Comparison of ENCODE assay signal across 24 cellular contexts in the genomic region with DNA sequence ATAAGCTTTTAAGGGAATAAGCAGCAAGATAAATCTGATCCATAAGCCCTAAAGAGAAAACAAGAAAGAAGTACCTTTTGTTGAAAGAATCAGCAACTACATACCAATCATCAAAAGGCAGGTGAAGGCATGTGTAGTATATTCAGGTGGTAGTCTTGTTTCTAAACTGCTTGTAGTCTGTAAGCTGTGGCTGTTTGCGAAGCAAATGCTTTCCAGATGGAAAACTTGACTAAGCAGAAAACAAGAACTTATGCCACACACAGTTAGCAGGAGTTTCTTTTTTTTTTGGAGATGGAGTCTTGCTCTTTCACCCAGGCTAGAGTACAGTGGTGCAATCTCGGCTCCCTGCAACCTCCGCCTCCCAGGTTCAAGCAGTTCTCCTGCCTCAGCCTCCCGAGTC. TPM values are rescaled to one million over a fixed set of nuclear protein-coding genes. Genes with fewer than 3 reads are reported as not detected.
DNase-seq lines count a peak whose midpoint lies in the region; ATAC-seq, FAIRE-seq and TF ChIP-seq lines count a peak whose summit lies in the region.
"Had no signal": no experiment of that assay in that cellular context is flagged by ENCODE, and none has a peak within 500 bp of the region (broad histone marks: within the 10 kb centered on the region; RNA-seq: fewer than 3 reads in every experiment).

No MANE protein-coding gene starts in this region.

- ATAC-seq in HG02970 (IDR thresholded peaks at IDR 0.05; ENCODE audit: low FRiP score, unreplicated experiment): no peak
- ATAC-seq: CD8-positive, alpha-beta T cell had no signal

- peak overlapping the region; percentile 31 for H3K4me2 ChIP-seq in keratinocyte (ENCODE audit: control insufficient read depth, extremely low read depth, insufficient read depth, low read depth, low read length)

- H3K4me3 ChIP-seq in adipocyte (ENCODE audit: low read length) (no peak overlapping the region), fibroblast of mammary gland (ENCODE audit: control insufficient read depth, low read depth, low read length) (no peak overlapping the region), keratinocyte (ENCODE audit: control insufficient read depth in 2 of 3, extremely low read depth in 1 of 3, insufficient read depth in 2 of 3, low read depth in 1 of 3, low read length in 3 of 3) (no peak overlapping the region)

- H3K27ac ChIP-seq in keratinocyte (ENCODE audit: control insufficient read depth, insufficient read depth, low read length): peak overlapping the region; percentile 36
- H3K27ac ChIP-seq: C4-2B had no signal

- H3K27me3 ChIP-seq in adipocyte (replicated peaks; ENCODE audit: control insufficient read depth, insufficient read depth, low read length) (no peaks in the 10 kb centered on the region), keratinocyte (ENCODE audit: control insufficient read depth, extremely low read depth, insufficient read depth, low read length) (no peaks in the 10 kb centered on the region)

- DNase-seq in GM03348 (ENCODE audit: low spot score) (peak; percentile 25), adipocyte (ENCODE audit: low read depth) (peak; percentile 34), fibroblast of mammary gland (ENCODE audit: low read depth) (peak; percentile 39), keratinocyte (ENCODE audit: low read depth, low spot score) (no peak), GOT3 (lab: John Stamatoyannopoulos, UW) (no peak), NCI-H2171 (lab: John Stamatoyannopoulos, UW) (no peak), NCI-H526 treated with DMSO at 0.1 percent for 48 hours (lab: John Stamatoyannopoulos, UW) (no peak)
- DNase-seq: CD8-positive, alpha-beta T cell; DMS 273 treated with DMSO at 0.1 percent for 48 hours; DMS79 treated with DMSO at 0.1 percent for 48 hours; GF-D8; H9; IMR-90; NCI-H1092 treated with DMSO at 0.1 percent for 48 hours; NCI-H146; NCI-H2029; NCI-H69; RPMI8226; SHP77; T-helper 1 cell had no signal

- no peak for FAIRE-seq in keratinocyte (lab: Jason Lieb, UNC)
- FAIRE-seq: A204.1, GM12892 had no signal

- H3K4me1 ChIP-seq in adipocyte (ENCODE audit: control insufficient read depth, insufficient read depth, low read length) (peaks cover 21% of the 10 kb centered on the region), keratinocyte (ENCODE audit: control insufficient read depth, extremely low read depth, insufficient read depth, low read length) (peaks cover 15% of the 10 kb centered on the region)

- no peaks in the 10 kb centered on the region for H3K9me1 ChIP-seq in keratinocyte (ENCODE audit: control insufficient read depth, extremely low read depth, insufficient read depth, low read length)

- H3K79me2 ChIP-seq in keratinocyte (ENCODE audit: control insufficient read depth, insufficient read depth, low read length): peaks cover 98% of the 10 kb centered on the region

- no peaks in the 10 kb centered on the region for H3K9me3 ChIP-seq in adipocyte (ENCODE audit: control insufficient read depth, low read length)
- H3K9me3 ChIP-seq in keratinocyte (ENCODE audit: control insufficient read depth, low read depth, low read length): no peaks in the 10 kb centered on the region

- TF ChIP-seq CTCF in fibroblast of mammary gland (conservative IDR thresholded peaks at IDR 0.05; ENCODE audit: control insufficient read depth, insufficient read depth, low read depth, low read length) (no peak), keratinocyte (optimal IDR thresholded peaks at IDR 0.05 in 1 of 3, IDR thresholded peaks at IDR 0.05 in 1 of 3, conservative IDR thresholded peaks at IDR 0.05 in 1 of 3; ENCODE audit: extremely low read depth in 1 of 3, insufficient read depth in 2 of 3, low read length in 3 of 3) (no peak)

- dilution Hi-C loops in keratinocyte (cut with MboI; ENCODE audit: extremely low pct_ligation_motif_present, low sequenced_read_pairs): no loop called here

- H3K36me3 ChIP-seq in adipocyte (ENCODE audit: control insufficient read depth, insufficient read depth, low read length, severe bottlenecking) (no peaks in the 10 kb centered on the region), keratinocyte (ENCODE audit: control insufficient read depth in 2 of 2, extremely low read depth in 1 of 2, insufficient read depth in 2 of 2, low read length in 2 of 2) (peaks cover 0 to 4% of the 10 kb centered on the region in 2 experiments)

- H2AFZ ChIP-seq in keratinocyte (ENCODE audit: control insufficient read depth, low read length): no peak overlapping the region

- H3K9ac ChIP-seq in adipocyte (ENCODE audit: low read length) (no peak overlapping the region), keratinocyte (ENCODE audit: control insufficient read depth, extremely low read depth, insufficient read depth, low read length) (no peak overlapping the region)

- H4K20me1 ChIP-seq in keratinocyte (ENCODE audit: control insufficient read depth, extremely low read depth, insufficient read depth, low read length): no peaks in the 10 kb centered on the region

RNA-seq across cellular contexts. Expression of a gene that starts 5.7 kb away (rescaled TPM):
- polyA plus RNA-seq in keratinocyte: 20.7 to 49.4 TPM (median 42.3 TPM) in 3 replicates
- polyA plus RNA-seq in keratinocyte (2011; ENCODE audit: low read depth): 23.4 TPM
- 40.7 and 53.0 TPM in 2 replicates for polyA plus RNA-seq in keratinocyte (2011; cell fraction: cytosol; rRNA removed)
- polyA plus RNA-seq in keratinocyte (2011; cell fraction: nucleus; rRNA removed): 25.2 and 26.8 TPM in 2 replicates
- polyA plus RNA-seq in keratinocyte (2012; ENCODE audit: low replicate concordance): 44.3 and 74.9 TPM in 2 replicates
- polyA minus RNA-seq in keratinocyte: 5.7 to 20.2 TPM (median 7.7 TPM) in 3 replicates
- polyA minus RNA-seq in keratinocyte (2011; cell fraction: cytosol; rRNA and poly(A)+ RNA removed): 20.0 TPM
- polyA minus RNA-seq in keratinocyte (2011; cell fraction: nucleus; rRNA and poly(A)+ RNA removed): 7.0 and 9.9 TPM in 2 replicates

RNA-seq across cellular contexts. Expression of a gene that starts 12.0 kb away (rescaled TPM):
- polyA plus RNA-seq in keratinocyte: 20.8 to 23.9 TPM (median 21.0 TPM) in 3 replicates
- 3.6 TPM for polyA plus RNA-seq in keratinocyte (2011; ENCODE audit: low read depth)
- polyA plus RNA-seq in keratinocyte (2011; cell fraction: cytosol; rRNA removed): 16.1 and 19.0 TPM in 2 replicates
- 20.9 and 21.5 TPM in 2 replicates for polyA plus RNA-seq in keratinocyte (2011; cell fraction: nucleus; rRNA removed)
- 16.2 and 19.5 TPM in 2 replicates for polyA plus RNA-seq in keratinocyte (2012; ENCODE audit: low replicate concordance)
- polyA minus RNA-seq in keratinocyte: 14.6 to 23.8 TPM (median 16.5 TPM) in 3 replicates
- polyA minus RNA-seq in keratinocyte (2011; cell fraction: cytosol; rRNA and poly(A)+ RNA removed): 12.7 TPM
- 8.5 and 13.4 TPM in 2 replicates for polyA minus RNA-seq in keratinocyte (2011; cell fraction: nucleus; rRNA and poly(A)+ RNA removed)

RNA-seq across cellular contexts. Expression of a gene that starts 47.5 kb away (rescaled TPM):
- 169 to 284 TPM (median 208 TPM) in 3 replicates for polyA plus RNA-seq in keratinocyte
- 179 TPM for polyA plus RNA-seq in keratinocyte (2011; ENCODE audit: low read depth)
- 112 TPM in 2 replicates for polyA plus RNA-seq in keratinocyte (2011; cell fraction: cytosol; rRNA removed)
- 514 and 591 TPM in 2 replicates for polyA plus RNA-seq in keratinocyte (2011; cell fraction: nucleus; rRNA removed)
- 152 and 178 TPM in 2 replicates for polyA plus RNA-seq in keratinocyte (2012; ENCODE audit: low replicate concordance)
- polyA minus RNA-seq in keratinocyte: 167 to 352 TPM (median 217 TPM) in 3 replicates
- polyA minus RNA-seq in keratinocyte (2011; cell fraction: cytosol; rRNA and poly(A)+ RNA removed): 115 TPM
- polyA minus RNA-seq in keratinocyte (2011; cell fraction: nucleus; rRNA and poly(A)+ RNA removed): 374 and 414 TPM in 2 replicates

RNA-seq across cellular contexts. Expression of a gene that starts 58.0 kb away (rescaled TPM):
- 11.1 to 18.0 TPM (median 12.5 TPM) in 3 replicates for polyA plus RNA-seq in keratinocyte
- polyA plus RNA-seq in keratinocyte (2011; ENCODE audit: low read depth): 13.4 TPM
- polyA plus RNA-seq in keratinocyte (2011; cell fraction: cytosol; rRNA removed): 19.8 and 23.7 TPM in 2 replicates
- 14.8 and 16.3 TPM in 2 replicates for polyA plus RNA-seq in keratinocyte (2011; cell fraction: nucleus; rRNA removed)
- polyA plus RNA-seq in keratinocyte (2012; ENCODE audit: low replicate concordance): 16.5 and 17.2 TPM in 2 replicates
- 7.2 to 11.6 TPM (median 9.0 TPM) in 3 replicates for polyA minus RNA-seq in keratinocyte
- polyA minus RNA-seq in keratinocyte (2011; cell fraction: cytosol; rRNA and poly(A)+ RNA removed): 13.8 TPM
- 3.0 and 7.2 TPM in 2 replicates for polyA minus RNA-seq in keratinocyte (2011; cell fraction: nucleus; rRNA and poly(A)+ RNA removed)

Comparison
In these comparisons a context has a peak if more than half of its experiments do, and no peak if none do; other contexts are left out.
1. DNase-seq: peak in GM03348 (single experiment), adipocyte (single experiment) and fibroblast of mammary gland (single experiment); none in keratinocyte (single experiment), GOT3 (single experiment), NCI-H2171 (single experiment) and NCI-H526 treated with DMSO at 0.1 percent for 48 hours (single experiment).